Comparison of ENCODE assay signal across 10 cellular contexts in the genomic region with DNA sequence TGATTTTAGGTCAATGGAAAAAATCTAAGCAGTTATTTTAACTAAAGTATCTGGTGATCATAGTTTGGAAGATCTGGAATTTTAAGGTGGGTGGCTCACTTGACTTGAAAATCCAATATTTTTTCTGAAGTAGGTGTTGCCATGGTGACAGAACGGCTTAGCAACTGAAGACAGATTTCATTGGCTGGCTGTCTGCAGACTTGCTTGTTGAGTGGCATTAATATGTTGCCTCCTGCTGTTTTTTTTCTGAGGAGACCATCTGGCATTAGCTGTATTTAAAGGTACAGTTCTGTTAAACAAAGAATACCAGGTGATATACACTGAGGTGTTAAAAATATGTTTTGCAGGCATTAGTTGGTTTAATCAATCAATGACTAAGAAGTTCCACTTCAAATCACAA. TPM values are rescaled to one million over a fixed set of nuclear protein-coding genes. Genes with fewer than 3 reads are reported as not detected.
DNase-seq lines count a peak whose midpoint lies in the region; ATAC-seq and TF ChIP-seq lines count a peak whose summit lies in the region.
"Had no signal": no experiment of that assay in that cellular context is flagged by ENCODE, and none has a peak within 500 bp of the region (broad histone marks: within the 10 kb centered on the region; RNA-seq: fewer than 3 reads in every experiment).

No MANE protein-coding gene starts in this region.

- DNase-seq in GM23338 (ENCODE audit: low spot score) (peak; percentile 67), NCI-H1930 (lab: John Stamatoyannopoulos, UW) (peak; percentile 14 to 30), brain microvascular endothelial cell (peak; percentile 76), non-pigmented ciliary epithelial cell (ENCODE audit: low read depth) (peak; percentile 70), upper lobe of right lung (no peak), PC-3 (no peak)
- no peak for DNase-seq in stimulated activated CD4-positive, alpha-beta T cell treated with anti-CD3 and anti-CD28 coated beads, Interleukin-12 subunit alpha, Interleukin-12 subunit beta, amount 100 ng/mL, for 4 hours

- POLR2A ChIA-PET in PC-3 (lab: Charles Lee; ENCODE audit: unreplicated experiment), result no interaction called here

- H3K9me3 Mint-ChIP-seq in GM23338, result no peaks in the 10 kb centered on the region
- H3K9me3 Mint-ChIP-seq: stimulated activated naive CD8-positive, alpha-beta T cell treated with anti-CD3 and anti-CD28 coated beads, Interleukin-15, Interleukin-2, amounts not matched to agents 100 ng/mL and 50 ng/mL, for 24 hours had no signal

- no peak overlapping the region for H3K27ac Mint-ChIP-seq in GM23338
- H3K27ac Mint-ChIP-seq: stimulated activated naive CD8-positive, alpha-beta T cell treated with anti-CD3 and anti-CD28 coated beads, Interleukin-15, Interleukin-2, amounts not matched to agents 100 ng/mL and 50 ng/mL, for 24 hours had no signal

- H3K4me3 ChIP-seq in GM23338 (no peak overlapping the region), brain microvascular endothelial cell (ENCODE audit: low read depth, low read length) (no peak overlapping the region), upper lobe of right lung (no peak overlapping the region), PC-3 (ENCODE audit: low read length) (no peak overlapping the region)

- CTCF ChIA-PET in PC-3 (lab: Charles Lee), result no interaction called here

- H3K4me3 Mint-ChIP-seq in GM23338, result no peak overlapping the region
- H3K4me3 Mint-ChIP-seq: stimulated activated naive CD8-positive, alpha-beta T cell treated with anti-CD3 and anti-CD28 coated beads, Interleukin-15, Interleukin-2, amounts not matched to agents 100 ng/mL and 50 ng/mL, for 24 hours had no signal

- H3K4me1 Mint-ChIP-seq in GM23338, result peaks cover 5% of the 10 kb centered on the region; the same call in 2 of the 3 replicates

- H3F3A ChIP-seq in GM23338 (replicated peaks; ENCODE audit: low read depth), result no peaks in the 10 kb centered on the region
- H3F3A ChIP-seq in PC-3 (ENCODE audit: low read length, unreplicated experiment), result no peaks in the 10 kb centered on the region

- TF ChIP-seq CTCF in GM23338 (conservative IDR thresholded peaks at IDR 0.05; ENCODE audit: low read depth in 2 of 2), result no peak
- TF ChIP-seq CTCF in brain microvascular endothelial cell (IDR thresholded peaks at IDR 0.05; ENCODE audit: low read depth, low read length, missing control alignments), result no peak
- no peak for TF ChIP-seq CTCF in upper lobe of right lung (IDR thresholded peaks at IDR 0.05)
- no peak for TF ChIP-seq CTCF in PC-3 (conservative IDR thresholded peaks at IDR 0.05; ENCODE audit: low read depth, low read length)

- no peaks in the 10 kb centered on the region for H3K9me2 ChIP-seq in GM23338 (ENCODE audit: insufficient read depth)
- H3K9me2 ChIP-seq in PC-3 (replicated peaks; ENCODE audit: low read length), result no peaks in the 10 kb centered on the region

- H3K27me3 Mint-ChIP-seq in GM23338 (ENCODE audit: insufficient read depth, low read depth, poor library complexity), result no peaks in the 10 kb centered on the region

- H3K4me1 ChIP-seq in GM23338 (ENCODE audit: insufficient read depth) (no peaks in the 10 kb centered on the region; the same call in 1 of the 2 replicates), upper lobe of right lung (no peaks in the 10 kb centered on the region), PC-3 (ENCODE audit: insufficient read depth, low read length) (no peaks in the 10 kb centered on the region)

- H3K27ac ChIP-seq in GM23338 (ENCODE audit: low read depth) (no peak overlapping the region), brain microvascular endothelial cell (no peak overlapping the region), upper lobe of right lung (no peak overlapping the region), PC-3 (ENCODE audit: low read length) (no peak overlapping the region)

- no peak overlapping the region for H3K9ac ChIP-seq in PC-3 (ENCODE audit: low read length)

- H3K79me2 ChIP-seq in GM23338 (replicated peaks; ENCODE audit: insufficient read depth) (no peaks in the 10 kb centered on the region), PC-3 (ENCODE audit: low read length) (no peaks in the 10 kb centered on the region)

- intact Hi-C loops in upper lobe of right lung (cut with DNase I) (no loop called here), PC-3 (cut with micrococcal nuclease) (no loop called here)

- no peak for ATAC-seq in GM23338
- ATAC-seq in GM18858 (IDR thresholded peaks at IDR 0.05; ENCODE audit: unreplicated experiment), result no peak
- no peak for ATAC-seq in upper lobe of right lung
- ATAC-seq in PC-3, result no peak

- H3K36me3 Mint-ChIP-seq in GM23338 (ENCODE audit: low read depth), result no peaks in the 10 kb centered on the region

- BruUV-seq in PC-3 (replicated peaks; lab: Mats Ljungman, UMichigan), result no TSS peak

- no peaks in the 10 kb centered on the region for H3K9me3 ChIP-seq in upper lobe of right lung
- no peaks in the 10 kb centered on the region for H3K9me3 ChIP-seq in PC-3 (ENCODE audit: low read length)

- no peaks in the 10 kb centered on the region for H3K27me3 ChIP-seq in GM23338 (ENCODE audit: insufficient read depth)
- no peaks in the 10 kb centered on the region for H3K27me3 ChIP-seq in brain microvascular endothelial cell (replicated peaks)
- no peaks in the 10 kb centered on the region for H3K27me3 ChIP-seq in upper lobe of right lung
- H3K27me3 ChIP-seq in PC-3 (ENCODE audit: low read length), result no peaks in the 10 kb centered on the region

- no peaks in the 10 kb centered on the region for H4K20me1 ChIP-seq in GM23338 (replicated peaks; ENCODE audit: insufficient read depth)
- H4K20me1 ChIP-seq in PC-3 (ENCODE audit: low read length), result no peaks in the 10 kb centered on the region

- H3K36me3 ChIP-seq in GM23338 (ENCODE audit: insufficient read depth) (no peaks in the 10 kb centered on the region), brain microvascular endothelial cell (replicated peaks) (no peaks in the 10 kb centered on the region), upper lobe of right lung (no peaks in the 10 kb centered on the region), PC-3 (ENCODE audit: low read depth, low read length) (no peaks in the 10 kb centered on the region)

- H3K4me2 ChIP-seq in GM23338 (no peak overlapping the region), PC-3 (ENCODE audit: low read length) (no peak overlapping the region)

- in situ Hi-C loops in brain microvascular endothelial cell (cut with HindIII; ENCODE audit: low pct_ligation_motif_present, low sequenced_read_pairs), result no loop called here

- H2AFZ ChIP-seq in GM23338 (no peak overlapping the region), PC-3 (ENCODE audit: low read length) (no peak overlapping the region)

TF ChIP-seq in GM23338, 12 proteins besides CTCF, POLR2A, EP300 and RAD21 (continues in another document):
- TF ChIP-seq ZNF114 (CRISPR knock-in tag; IDR thresholded peaks at IDR 0.05) (no peak), CREB1 (CRISPR knock-in tag; IDR thresholded peaks at IDR 0.05; ENCODE audit: low read depth) (no peak)
- TF ChIP-seq, protein P1, sequence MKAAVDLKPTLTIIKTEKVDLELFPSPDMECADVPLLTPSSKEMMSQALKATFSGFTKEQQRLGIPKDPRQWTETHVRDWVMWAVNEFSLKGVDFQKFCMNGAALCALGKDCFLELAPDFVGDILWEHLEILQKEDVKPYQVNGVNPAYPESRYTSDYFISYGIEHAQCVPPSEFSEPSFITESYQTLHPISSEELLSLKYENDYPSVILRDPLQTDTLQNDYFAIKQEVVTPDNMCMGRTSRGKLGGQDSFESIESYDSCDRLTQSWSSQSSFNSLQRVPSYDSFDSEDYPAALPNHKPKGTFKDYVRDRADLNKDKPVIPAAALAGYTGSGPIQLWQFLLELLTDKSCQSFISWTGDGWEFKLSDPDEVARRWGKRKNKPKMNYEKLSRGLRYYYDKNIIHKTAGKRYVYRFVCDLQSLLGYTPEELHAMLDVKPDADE (IDR thresholded peaks at IDR 0.05), result no peak

RNA-seq across cellular contexts. Expression of a gene that starts 19.8 kb away (rescaled TPM):
- 16.5 and 18.5 TPM in 2 replicates for total RNA-seq in GM23338 (2014; rRNA removed; shearing (Covaris generic))
- 8.8 and 10.3 TPM in 2 replicates for polyA plus RNA-seq in GM23338 (2016; fragmentation: Nextera tagmentation; extraction: Ambion mirVana)
- 63.6 TPM for total RNA-seq in upper lobe of right lung
- 15.4 and 15.5 TPM in 2 replicates for total RNA-seq in PC-3 (2014; rRNA removed)
- total RNA-seq: activated CD8-positive, alpha-beta memory T cell treated with anti-CD3 and anti-CD28 coated beads for 36 hours had no signal

Comparison
In these comparisons a context has a peak if more than half of its experiments do, and no peak if none do; other contexts are left out.
1. DNase-seq: peak in GM23338 (single experiment), NCI-H1930 (2 of 2), brain microvascular endothelial cell (single experiment) and non-pigmented ciliary epithelial cell (single experiment); none in stimulated activated CD4-positive, alpha-beta T cell treated with anti-CD3 and anti-CD28 coated beads, Interleukin-12 subunit alpha, Interleukin-12 subunit beta, amount 100 ng/mL, for 4 hours (single experiment), upper lobe of right lung (single experiment) and PC-3 (single experiment).